ENCODE assay signal across 10 cellular contexts in the genomic region with DNA sequence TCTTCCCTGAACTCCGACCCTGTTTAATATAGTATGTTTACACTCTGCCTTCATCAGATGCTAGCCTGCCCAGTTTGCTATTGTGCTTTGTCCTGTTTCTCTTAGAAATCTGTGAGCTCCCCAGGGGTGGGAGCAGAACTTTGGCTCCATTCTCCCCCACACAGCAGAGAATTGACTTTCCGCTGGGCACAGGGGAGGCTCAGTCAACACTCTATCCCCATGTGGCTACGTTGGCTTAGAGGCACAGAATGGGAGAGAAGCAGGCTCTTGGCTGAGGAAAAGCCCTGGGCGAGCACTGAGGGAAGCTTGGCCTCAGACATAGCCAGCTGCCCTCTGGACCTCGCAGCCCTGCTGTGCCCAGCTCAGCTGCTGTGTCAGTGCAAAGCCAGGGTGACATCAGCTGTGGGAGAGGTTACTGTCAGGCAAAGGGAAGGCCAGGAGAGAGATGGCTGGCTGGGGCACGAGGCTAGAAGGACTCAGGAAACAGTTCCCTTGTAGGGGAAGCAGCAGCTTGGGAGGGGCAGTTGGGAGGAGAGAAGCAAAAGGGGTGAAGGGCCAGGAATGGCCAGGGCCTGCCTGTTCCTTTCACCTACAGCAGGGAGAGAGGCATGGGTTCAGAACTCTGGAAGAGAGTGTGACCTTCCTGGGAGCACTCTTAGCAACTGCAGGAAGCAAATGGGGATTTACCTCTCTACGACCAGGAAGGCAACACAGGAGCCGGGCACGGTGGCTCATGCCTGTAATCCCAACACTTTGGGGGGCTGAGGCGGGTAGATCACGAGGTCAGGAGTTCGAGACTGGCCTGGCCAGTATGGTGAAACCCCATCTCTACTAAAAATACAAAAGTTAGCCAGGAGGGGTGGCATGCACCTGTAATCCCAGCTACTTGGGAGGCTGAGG. TPM values are rescaled to one million over a fixed set of nuclear protein-coding genes. Genes with fewer than 3 reads are reported as not detected.
A peak's percentile ranks its signal among the peaks of the same experiment; 100 is the strongest.
DNase-seq lines count a peak whose midpoint lies in the region; ATAC-seq and TF ChIP-seq lines count a peak whose summit lies in the region.
"Had no signal": no experiment of that assay in that cellular context is flagged by ENCODE, and none has a peak within 500 bp of the region (broad histone marks: within the 10 kb centered on the region; RNA-seq: fewer than 3 reads in every experiment).

No MANE protein-coding gene starts in this region.

- H3K9me2 ChIP-seq in MM.1S (replicated peaks; ENCODE audit: insufficient read depth, low read length): no peaks in the 10 kb centered on the region

- no peaks in the 10 kb centered on the region for H3K79me2 ChIP-seq in MM.1S (ENCODE audit: low read length)

- DNase-seq in HuH-7 (ENCODE audit: low spot score): peak; percentile 34
- peak; percentile 64 to 89 (median 83) for DNase-seq in adrenal gland
- DNase-seq in gastrocnemius medialis: peak; percentile 69 to 88
- DNase-seq in MM.1S: no peak

- in situ Hi-C loops in gastrocnemius medialis (cut with MboI; ENCODE audit: low sequenced_read_pairs in 4 of 4): loop anchor here (5.0 to 25.0 kb wide), 4 partner anchors 91 to 176 kb away; partner anchors contain the start of gene SEC31B (in 4 of the 4)

- H3K4me2 ChIP-seq in MM.1S (ENCODE audit: low read depth, low read length): no peak overlapping the region

- peak; percentile 70 to 82 for ATAC-seq in gastrocnemius medialis
- ATAC-seq in HG03378 (IDR thresholded peaks at IDR 0.05; ENCODE audit: unreplicated experiment): no peak
- no peak for ATAC-seq in GM19397 (IDR thresholded peaks at IDR 0.05; ENCODE audit: unreplicated experiment)
- ATAC-seq in HG03039 (IDR thresholded peaks at IDR 0.05; ENCODE audit: unreplicated experiment): no peak

- intact Hi-C loops in adrenal gland (cut with DNase I): no loop called here
- intact Hi-C loops in gastrocnemius medialis (cut with DNase I; ENCODE audit: low total_unique reads): loop anchor here (2.0 kb wide), 2 partner anchors 30 to 176 kb away; no protein-coding TSS in a partner anchor

- H4K20me1 ChIP-seq in MM.1S (ENCODE audit: insufficient read depth, low read length): no peaks in the 10 kb centered on the region

- WGBS in adrenal gland, 4 donors: 64 to 68% (median 67%) methylated on average over 10 to 12 of the region's 12 CpGs

- H3K4me1 ChIP-seq in adrenal gland (replicated peaks in 1 of 2) (peaks cover 7 to 15% of the 10 kb centered on the region in 2 donors), gastrocnemius medialis (peaks cover 34 to 43% of the 10 kb centered on the region in 2 donors), MM.1S (ENCODE audit: low read length) (peaks cover 26% of the 10 kb centered on the region)
- H3K4me1 ChIP-seq: ascending aorta had no signal

- no peaks in the 10 kb centered on the region for H3K36me3 ChIP-seq in adrenal gland (replicated peaks in 1 of 2)
- H3K36me3 ChIP-seq in gastrocnemius medialis: no peaks in the 10 kb centered on the region
- no peaks in the 10 kb centered on the region for H3K36me3 ChIP-seq in MM.1S (replicated peaks; ENCODE audit: insufficient read depth, low read length)
- H3K36me3 ChIP-seq: ascending aorta, HAP-1 had no signal

- peak overlapping the region in 4 of 5 donors; percentile 7 to 68 (median 55) for H3K27ac ChIP-seq in adrenal gland
- peak overlapping the region; percentile 74 for H3K27ac ChIP-seq in layer of hippocampus (ENCODE audit: low read depth, low read length)
- peak overlapping the region; percentile 54 to 75 (median 67) for H3K27ac ChIP-seq in gastrocnemius medialis
- no peak overlapping the region for H3K27ac ChIP-seq in MM.1S (ENCODE audit: low read length)

- H3K4me3 ChIP-seq in adrenal gland: no peak overlapping the region
- no peak overlapping the region for H3K4me3 ChIP-seq in gastrocnemius medialis
- no peak overlapping the region for H3K4me3 ChIP-seq in MM.1S (ENCODE audit: low read length)
- H3K4me3 ChIP-seq: ascending aorta, HAP-1 had no signal

- no peak overlapping the region for H3K9ac ChIP-seq in MM.1S (ENCODE audit: low read length)

- H2AFZ ChIP-seq in MM.1S (ENCODE audit: low read length): no peak overlapping the region

- TF ChIP-seq CTCF in adrenal gland (IDR thresholded peaks at IDR 0.05) (no peak), gastrocnemius medialis (IDR thresholded peaks at IDR 0.05 in 4 of 5, conservative IDR thresholded peaks at IDR 0.05 in 1 of 5) (no peak), MM.1S (IDR thresholded peaks at IDR 0.05; ENCODE audit: low read length) (no peak)

- H3K9me3 ChIP-seq in adrenal gland (replicated peaks in 1 of 3) (no peaks in the 10 kb centered on the region), gastrocnemius medialis (no peaks in the 10 kb centered on the region), MM.1S (replicated peaks; ENCODE audit: insufficient read depth, low read length) (no peaks in the 10 kb centered on the region)
- H3K9me3 ChIP-seq: ascending aorta, HAP-1 had no signal

- TF ChIP-seq POLR2A in adrenal gland (IDR thresholded peaks at IDR 0.05) (peak in 1 of 2 donors; percentile 65), gastrocnemius medialis (IDR thresholded peaks at IDR 0.05) (no peak)

- H3K27me3 ChIP-seq in adrenal gland (no peaks in the 10 kb centered on the region), layer of hippocampus (ENCODE audit: control insufficient read depth, insufficient read depth, low read length) (no peaks in the 10 kb centered on the region), gastrocnemius medialis (peaks cover under 1 to 6% (median 5%) of the 10 kb centered on the region in 3 donors), MM.1S (replicated peaks; ENCODE audit: insufficient read depth, low read length) (no peaks in the 10 kb centered on the region)
- H3K27me3 ChIP-seq: ascending aorta had no signal

- peaks cover 12% of the 10 kb centered on the region; the same call in 1 of the 2 replicates for H3F3A ChIP-seq in MM.1S (ENCODE audit: insufficient read depth, low read length)

RNA-seq across cellular contexts. Expression of gene SCD, which starts 5.8 kb away (rescaled TPM):
- total RNA-seq in adrenal gland (100 to 1,000 TPM; 105 to 734 (median 221) TPM), gastrocnemius medialis (1 to 10 TPM; 1.1 to 1.9 (median 1.6) TPM)
- polyA plus RNA-seq in adrenal gland: 100 to 1,000 TPM in 2 of 3 donors, 10 to 100 TPM in 1; 44.2 to 979 (median 125) TPM

RNA-seq across cellular contexts. Expression of gene PKD2L1, which starts 11.2 kb away (rescaled TPM):
- total RNA-seq in adrenal gland (not detected), gastrocnemius medialis (not detected)
- polyA plus RNA-seq in adrenal gland: under 1 TPM in 1 of 3 donors, not detected in 2; 0.72 TPM
- total RNA-seq: ascending aorta had no signal

RNA-seq across cellular contexts. Expression of gene BLOC1S2, which starts 54.7 kb away (rescaled TPM):
- 10 to 100 TPM; 21.1 to 51.9 (median 39.5) TPM for total RNA-seq in adrenal gland
- polyA plus RNA-seq in adrenal gland: 100 to 1,000 TPM in 1 of 3 donors, 10 to 100 TPM in 2; 31.5 to 104 (median 38.1) TPM
- total RNA-seq in gastrocnemius medialis: 100 to 1,000 TPM in 1 of 4 donors, 10 to 100 TPM in 3; 60.4 to 114 (median 75.1) TPM

Comparison
In these comparisons a context has a peak if more than half of its experiments do, and no peak if none do; other contexts are left out.
1. ATAC-seq: peak in gastrocnemius medialis (2 of 2); none in HG03378 (single experiment), GM19397 (single experiment) and HG03039 (single experiment).
2. RNA of gene SCD, which starts 5.8 kb away (total RNA-seq): 105 to 734 TPM in adrenal gland; 1.1 to 1.9 TPM in gastrocnemius medialis; every median in the first group is over 10 times any median in the second.